ENCODE assay signal across 1 cellular context in the genomic region with DNA sequence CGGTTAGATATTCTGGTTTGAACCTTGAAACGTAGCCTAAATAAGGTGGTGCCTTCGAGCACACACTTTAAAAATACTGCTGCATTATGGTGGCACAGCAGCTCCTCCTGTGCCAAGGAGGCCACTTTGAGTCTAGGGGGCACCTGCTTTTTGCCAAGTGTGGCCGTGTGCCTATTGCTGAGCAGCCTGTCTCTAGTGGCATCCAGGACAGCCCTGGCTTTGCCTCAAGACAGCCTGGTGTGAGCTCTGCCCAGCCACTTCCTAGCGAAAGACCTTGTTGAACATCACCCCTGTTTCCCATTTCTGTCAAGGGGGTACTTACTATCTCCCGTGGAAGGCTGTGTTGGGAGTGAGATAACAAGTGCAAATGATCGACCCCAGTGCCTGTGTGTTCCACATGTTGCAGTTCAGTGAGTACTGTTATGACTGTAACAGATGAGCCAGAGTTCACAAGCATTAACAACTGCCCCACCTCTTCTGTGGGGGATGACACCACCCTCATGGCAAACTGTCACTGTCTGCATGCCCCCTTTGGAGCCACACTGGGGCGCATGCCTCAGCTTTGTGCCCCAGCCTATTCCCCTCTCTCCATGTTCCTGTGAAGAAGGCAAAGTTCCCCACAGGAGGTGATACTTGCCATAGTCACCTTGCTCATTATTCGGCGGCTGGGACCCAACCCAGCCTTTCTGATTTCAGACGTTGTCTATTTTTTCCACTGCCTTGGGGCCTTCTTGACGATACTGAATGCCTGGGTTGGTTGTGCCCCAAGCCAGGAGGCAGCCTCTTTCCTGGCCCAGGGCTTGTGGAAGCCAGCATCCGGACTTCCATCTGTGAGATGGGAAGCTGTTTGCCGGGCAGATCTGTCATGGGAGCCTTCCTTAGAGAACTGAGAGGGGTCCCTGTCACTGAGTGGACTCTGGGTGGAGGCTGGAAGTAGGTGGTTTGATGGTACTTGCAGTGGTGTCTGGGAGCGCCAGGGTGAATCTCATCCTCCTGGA.
TF ChIP-seq lines count a peak whose summit lies in the region.

No MANE protein-coding gene starts in this region.

TF ChIP-seq in H1, 55 proteins besides CTCF, POLR2A, EP300 and RAD21:
- TF ChIP-seq SUZ12 (IDR thresholded peaks at IDR 0.05; ENCODE audit: low read length) (no peak), BRCA1 (IDR thresholded peaks at IDR 0.05; ENCODE audit: low read depth, low read length) (no peak), SIN3A (conservative IDR thresholded peaks at IDR 0.05 in 1 of 2, IDR thresholded peaks at IDR 0.05 in 1 of 2; ENCODE audit: low read depth in 1 of 2, low read length in 2 of 2) (peak in 1 of 2 experiments; percentile 63; a peak in 1 of 4 replicates), POLR2AphosphoS5 (IDR thresholded peaks at IDR 0.05; ENCODE audit: low read depth, low read length) (no peak; the same call in 1 of the 2 replicates), SRF (IDR thresholded peaks at IDR 0.05; ENCODE audit: low read depth, low read length) (no peak), YY1 (IDR thresholded peaks at IDR 0.05; ENCODE audit: low read depth, low read length) (no peak), MAX (IDR thresholded peaks at IDR 0.05) (peak; percentile 61)
